In genomic region chr1:55443175-55443933, GRCh38 we compare ENCODE assay signal across 9 cellular contexts.
A peak's percentile ranks its signal among the peaks of the same experiment; 100 is the strongest.
DNase-seq lines count a peak whose midpoint lies in the region; ATAC-seq, FAIRE-seq and TF ChIP-seq lines count a peak whose summit lies in the region.
"Had no signal": no experiment of that assay in that cellular context is flagged by ENCODE, and none has a peak within 500 bp of the region (broad histone marks: within the 10 kb centered on the region; RNA-seq: fewer than 3 reads in every experiment).

No MANE protein-coding gene starts in this region.

- no peak overlapping the region for H3K4me2 ChIP-seq in HepG2 (ENCODE audit: low read depth, low read length)
- H3K4me2 ChIP-seq: BLaER1 had no signal

- no peak overlapping the region for H3K27ac Mint-ChIP-seq in activated CD4-positive, alpha-beta T cell treated with anti-CD3 and anti-CD28 coated beads, Interleukin-2, amount 10 ng/mL, durations not matched to agents 24 days and 14 days
- no peak overlapping the region for H3K27ac Mint-ChIP-seq in activated CD4-positive, alpha-beta T cell treated with anti-CD3 and anti-CD28 coated beads for 36 hours
- H3K27ac Mint-ChIP-seq in MCF 10A (ENCODE audit: low read depth, unreplicated experiment): peak overlapping the region; percentile 17

- DNase-seq in activated CD4-positive, alpha-beta T cell treated with anti-CD3 and anti-CD28 coated beads, Interleukin-2, amount 10 ng/mL, durations not matched to agents 24 days and 14 days: peak; percentile 35
- no peak for DNase-seq in activated CD4-positive, alpha-beta T cell treated with anti-CD3 and anti-CD28 coated beads for 36 hours
- DNase-seq in MCF 10A (ENCODE audit: unreplicated experiment) (peak; percentile 94), HepG2 (ENCODE audit: low spot score) (peak; percentile 50), NAMALWA (ENCODE audit: low spot score) (no peak)
- DNase-seq in activated naive CD4-positive, alpha-beta T cell (lab: John Stamatoyannopoulos, UW): no peak

- peak in 1 of 2 experiments; percentile 36; a peak in 1 of 4 replicates for TF ChIP-seq EP300 in HepG2 (IDR thresholded peaks at IDR 0.05; ENCODE audit: low read depth in 2 of 2, low read length in 2 of 2)
- TF ChIP-seq EP300 in HepG2 (CRISPR knock-in tag; IDR thresholded peaks at IDR 0.05; ENCODE audit: borderline replicate concordance): no peak

- H4K20me1 ChIP-seq in HepG2 (ENCODE audit: insufficient read depth, low read length): no peaks in the 10 kb centered on the region
- H4K20me1 ChIP-seq: BLaER1 had no signal

- no peaks in the 10 kb centered on the region for H3K36me3 Mint-ChIP-seq in activated CD4-positive, alpha-beta T cell treated with anti-CD3 and anti-CD28 coated beads, Interleukin-2, amount 10 ng/mL, durations not matched to agents 24 days and 14 days (ENCODE audit: low read depth)
- no peaks in the 10 kb centered on the region for H3K36me3 Mint-ChIP-seq in activated CD4-positive, alpha-beta T cell treated with anti-CD3 and anti-CD28 coated beads for 36 hours (ENCODE audit: low read depth)
- H3K36me3 Mint-ChIP-seq in MCF 10A (ENCODE audit: insufficient read depth, unreplicated experiment): no peaks in the 10 kb centered on the region

- no peak overlapping the region for H2AFZ ChIP-seq in HepG2 (ENCODE audit: low read length)

- peaks cover 13% of the 10 kb centered on the region for H3K27me3 Mint-ChIP-seq in activated CD4-positive, alpha-beta T cell treated with anti-CD3 and anti-CD28 coated beads, Interleukin-2, amount 10 ng/mL, durations not matched to agents 24 days and 14 days
- peaks cover 6% of the 10 kb centered on the region for H3K27me3 Mint-ChIP-seq in activated CD4-positive, alpha-beta T cell treated with anti-CD3 and anti-CD28 coated beads for 36 hours
- H3K27me3 Mint-ChIP-seq in MCF 10A (ENCODE audit: insufficient read depth, unreplicated experiment): no peaks in the 10 kb centered on the region

- H3K27ac ChIP-seq in HepG2 (ENCODE audit: extremely low read length, insufficient read depth, low read length): no peak overlapping the region
- H3K27ac ChIP-seq: BLaER1 had no signal

- in situ Hi-C loops in HepG2 (cut with HindIII; ENCODE audit: extremely low pct_ligation_motif_present, low pct_unique_long_range_greater_than_20kb): no loop called here

- ATAC-seq in activated CD4-positive, alpha-beta T cell treated with anti-CD3 and anti-CD28 coated beads for 36 hours: no peak
- ATAC-seq in HepG2: no peak
- ATAC-seq in HG03342 (IDR thresholded peaks at IDR 0.05; ENCODE audit: unreplicated experiment): no peak
- no peak for ATAC-seq in HG02759 (IDR thresholded peaks at IDR 0.05; ENCODE audit: unreplicated experiment)

- no peak overlapping the region for H3K4me3 ChIP-seq in HepG2 (replicated peaks in 1 of 3; ENCODE audit: insufficient read depth in 1 of 3, low read depth in 2 of 3, low read length in 3 of 3)
- H3K4me3 ChIP-seq: BLaER1 had no signal

- 62% methylated on average over 7 of the region's 7 CpGs for WGBS in HepG2 (ENCODE audit: low lambda C conversion rate)

- TF ChIP-seq CTCF in MCF 10A (IDR thresholded peaks at IDR 0.05; ENCODE audit: unreplicated experiment) (no peak), HepG2 (CRISPR knock-in tag; IDR thresholded peaks at IDR 0.05) (0 out of 2 replicates have a peak, but pooled peaks have one; percentile 14)

- H3K27me3 ChIP-seq in HepG2 (ENCODE audit: control insufficient read depth in 1 of 2, insufficient read depth in 2 of 2, low read length in 2 of 2): no peaks in the 10 kb centered on the region
- H3K27me3 ChIP-seq: BLaER1 had no signal

- H3K4me1 ChIP-seq in HepG2 (ENCODE audit: insufficient read depth, low read length): peaks cover under 1% of the 10 kb centered on the region; the same call in 1 of the 2 replicates

- no peaks in the 10 kb centered on the region for H3K9me3 ChIP-seq in HepG2 (ENCODE audit: low read length)
- H3K9me3 ChIP-seq: BLaER1 had no signal

- no peaks in the 10 kb centered on the region for H3K79me2 ChIP-seq in HepG2 (ENCODE audit: insufficient read depth, low read length)

- H3K4me3 Mint-ChIP-seq in activated CD4-positive, alpha-beta T cell treated with anti-CD3 and anti-CD28 coated beads, Interleukin-2, amount 10 ng/mL, durations not matched to agents 24 days and 14 days: no peak overlapping the region
- H3K4me3 Mint-ChIP-seq in activated CD4-positive, alpha-beta T cell treated with anti-CD3 and anti-CD28 coated beads for 36 hours: no peak overlapping the region
- no peak overlapping the region for H3K4me3 Mint-ChIP-seq in MCF 10A (ENCODE audit: unreplicated experiment)

- H3K9ac ChIP-seq in HepG2 (ENCODE audit: insufficient read depth, low read depth, low read length): no peak overlapping the region
- H3K9ac ChIP-seq: BLaER1 had no signal

- TF ChIP-seq POLR2A in HepG2 (IDR thresholded peaks at IDR 0.05; ENCODE audit: insufficient read depth in 1 of 2, low read depth in 2 of 2, low read length in 2 of 2): no peak

- POLR2A ChIA-PET in activated CD4-positive, alpha-beta T cell treated with anti-CD3 and anti-CD28 coated beads for 36 hours (lab: Charles Lee): no interaction called here
- POLR2A ChIA-PET in MCF 10A (lab: Yijun Ruan, JAX) (interaction anchor here (1.0 to 1.4 kb wide), 3 partner anchors 14 to 139 kb away, joined by 3 to 4 read pairs (median 3); no protein-coding TSS in a partner anchor), HepG2 (lab: Yijun Ruan, JAX) (no interaction called here)

- H3K36me3 ChIP-seq in HepG2 (replicated peaks in 1 of 2; ENCODE audit: control insufficient read depth in 1 of 2, insufficient read depth in 2 of 2, low read length in 2 of 2): no peaks in the 10 kb centered on the region
- H3K36me3 ChIP-seq: BLaER1 had no signal

- BruUV-seq in MCF 10A (replicated peaks; lab: Mats Ljungman, UMichigan) (no TSS peak), HepG2 (replicated peaks; lab: Mats Ljungman, UMichigan) (no TSS peak)

- FAIRE-seq in HepG2 (lab: Jason Lieb, UNC): no peak

- CTCF ChIA-PET in activated CD4-positive, alpha-beta T cell treated with anti-CD3 and anti-CD28 coated beads for 36 hours (lab: Charles Lee): no interaction called here
- CTCF ChIA-PET in MCF 10A (lab: Yijun Ruan, JAX) (interaction anchor here (0.6 kb wide), 1 partner anchor 128 kb away, joined by 4 read pairs; no protein-coding TSS in a partner anchor), HepG2 (lab: Yijun Ruan, JAX; ENCODE audit: low intra/inter-chr PET ratio, low total read pairs) (no interaction called here)

- TF ChIP-seq RAD21 in HepG2 (CRISPR knock-in tag; IDR thresholded peaks at IDR 0.05): no peak

- intact Hi-C loops in activated CD4-positive, alpha-beta T cell treated with anti-CD3 and anti-CD28 coated beads, Interleukin-2, amount 10 ng/mL, durations not matched to agents 24 days and 14 days (cut with micrococcal nuclease): no loop called here
- intact Hi-C loops in activated CD4-positive, alpha-beta T cell treated with anti-CD3 and anti-CD28 coated beads for 36 hours (cut with DNase I, micrococcal nuclease): loop anchor here in 1 of 2 experiments (10.0 kb wide), 1 partner anchor 299 kb away; no protein-coding TSS in a partner anchor
- intact Hi-C loops in MCF 10A (cut with micrococcal nuclease): loop anchor here (1.0 to 2.0 kb wide), 3 partner anchors 14 to 406 kb away; no protein-coding TSS in a partner anchor
- intact Hi-C loops in HepG2 (cut with micrococcal nuclease; ENCODE audit: unreplicated experiment): no loop called here

- H3K4me1 Mint-ChIP-seq in activated CD4-positive, alpha-beta T cell treated with anti-CD3 and anti-CD28 coated beads, Interleukin-2, amount 10 ng/mL, durations not matched to agents 24 days and 14 days: peaks cover 2% of the 10 kb centered on the region
- H3K4me1 Mint-ChIP-seq in activated CD4-positive, alpha-beta T cell treated with anti-CD3 and anti-CD28 coated beads for 36 hours: peaks cover 8% of the 10 kb centered on the region
- peaks cover 20% of the 10 kb centered on the region for H3K4me1 Mint-ChIP-seq in MCF 10A (ENCODE audit: insufficient read depth, unreplicated experiment)

- no peaks in the 10 kb centered on the region for H3K9me3 Mint-ChIP-seq in activated CD4-positive, alpha-beta T cell treated with anti-CD3 and anti-CD28 coated beads, Interleukin-2, amount 10 ng/mL, durations not matched to agents 24 days and 14 days
- H3K9me3 Mint-ChIP-seq in activated CD4-positive, alpha-beta T cell treated with anti-CD3 and anti-CD28 coated beads for 36 hours (ENCODE audit: low read depth): no peaks in the 10 kb centered on the region
- no peaks in the 10 kb centered on the region for H3K9me3 Mint-ChIP-seq in MCF 10A (ENCODE audit: unreplicated experiment)

TF ChIP-seq in HepG2, 621 proteins besides CTCF, POLR2A, EP300 and RAD21 (continues in another document):
- TF ChIP-seq ZNF496 (CRISPR knock-in tag; IDR thresholded peaks at IDR 0.05; ENCODE audit: insufficient replicate concordance) (no peak), SMARCC2 (IDR thresholded peaks at IDR 0.05) (no peak), NFYB (CRISPR knock-in tag; IDR thresholded peaks at IDR 0.05) (no peak), MIXL1 (CRISPR knock-in tag; IDR thresholded peaks at IDR 0.05) (no peak), SRF (IDR thresholded peaks at IDR 0.05; ENCODE audit: low read depth, low read length) (no peak), ZBTB26 (CRISPR knock-in tag; IDR thresholded peaks at IDR 0.05; ENCODE audit: borderline replicate concordance) (no peak), ZNF605 (CRISPR knock-in tag; IDR thresholded peaks at IDR 0.05) (no peak), ATF2 (CRISPR knock-in tag; IDR thresholded peaks at IDR 0.05) (no peak)

Comparison
In these comparisons a context has a peak if more than half of its experiments do, and no peak if none do; other contexts are left out.
1. DNase-seq: peak in activated CD4-positive, alpha-beta T cell treated with anti-CD3 and anti-CD28 coated beads, Interleukin-2, amount 10 ng/mL, durations not matched to agents 24 days and 14 days (single experiment), MCF 10A (single experiment) and HepG2 (single experiment); none in activated CD4-positive, alpha-beta T cell treated with anti-CD3 and anti-CD28 coated beads for 36 hours (single experiment), NAMALWA (single experiment) and activated naive CD4-positive, alpha-beta T cell (0 of 4).